8 cellular contexts compared by ENCODE assay signal in the genomic region with DNA sequence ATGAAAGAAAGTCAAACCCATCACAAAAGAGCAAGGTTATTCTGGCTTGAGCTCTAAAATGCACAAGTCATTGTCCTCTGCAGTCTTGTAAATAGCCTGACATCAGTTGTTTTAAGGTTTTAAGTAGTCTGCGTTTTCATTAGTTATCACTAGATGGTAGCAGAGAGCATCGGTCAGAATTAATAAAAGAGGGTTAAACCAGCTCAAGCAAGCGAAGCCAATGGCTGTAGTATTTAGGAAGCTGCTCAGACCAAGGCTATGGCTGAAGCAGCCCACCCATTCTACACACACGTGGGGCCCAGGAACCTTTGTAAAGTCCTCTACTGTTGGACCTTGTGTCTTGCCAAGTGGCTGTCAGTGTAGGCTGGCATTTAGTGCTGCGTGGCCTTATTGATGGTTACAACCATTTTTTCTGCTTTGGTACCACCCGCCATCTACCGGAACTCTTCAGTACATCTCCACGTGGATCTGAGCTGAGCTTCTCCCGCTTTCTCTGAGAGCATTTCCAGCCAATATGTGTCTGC. TPM values are rescaled to one million over a fixed set of nuclear protein-coding genes. Genes with fewer than 3 reads are reported as not detected.
DNase-seq lines count a peak whose midpoint lies in the region; ATAC-seq and TF ChIP-seq lines count a peak whose summit lies in the region.

No MANE protein-coding gene starts in this region.

- peaks cover 7 to 17% (median 9%) of the 10 kb centered on the region in 4 donors for H3K4me1 Mint-ChIP-seq in CD4-positive, alpha-beta memory T cell
- H3K4me1 Mint-ChIP-seq in activated CD8-positive, alpha-beta T cell treated with anti-CD3 and anti-CD28 coated beads, Interleukin-2, amount 10 ng/mL, durations not matched to agents 7 days and 5 days (ENCODE audit: low read depth): peaks cover 7% of the 10 kb centered on the region
- peaks cover 6% of the 10 kb centered on the region for H3K4me1 Mint-ChIP-seq in activated CD4-positive, alpha-beta memory T cell treated with anti-CD3 and anti-CD28 coated beads, Interleukin-2, amount 10 ng/mL, durations not matched to agents 7 days and 5 days

- H3K4me3 ChIP-seq in CD4-positive, alpha-beta memory T cell (ENCODE audit: low read length in 2 of 2): no peak overlapping the region
- no peak overlapping the region for H3K4me3 ChIP-seq in left ventricle myocardium inferior

- ATAC-seq in activated CD8-positive, alpha-beta T cell treated with anti-CD3 and anti-CD28 coated beads, Interleukin-2, amount 10 ng/mL, durations not matched to agents 7 days and 5 days: peak; percentile 42
- peak; percentile 61 for ATAC-seq in sciatic nerve

- no peaks in the 10 kb centered on the region for H3K27me3 ChIP-seq in CD4-positive, alpha-beta memory T cell (ENCODE audit: insufficient read depth, low read length)
- no peaks in the 10 kb centered on the region for H3K27me3 ChIP-seq in left ventricle myocardium inferior (ENCODE audit: low read depth)

- H3K4me3 Mint-ChIP-seq in CD4-positive, alpha-beta memory T cell: no peak overlapping the region
- H3K4me3 Mint-ChIP-seq in activated CD8-positive, alpha-beta T cell treated with anti-CD3 and anti-CD28 coated beads, Interleukin-2, amount 10 ng/mL, durations not matched to agents 7 days and 5 days: no peak overlapping the region
- H3K4me3 Mint-ChIP-seq in activated CD4-positive, alpha-beta memory T cell treated with anti-CD3 and anti-CD28 coated beads, Interleukin-2, amount 10 ng/mL, durations not matched to agents 7 days and 5 days: no peak overlapping the region

- H3K9me3 ChIP-seq in CD4-positive, alpha-beta memory T cell (ENCODE audit: control insufficient read depth in 1 of 2, low read length in 2 of 2): no peaks in the 10 kb centered on the region
- no peaks in the 10 kb centered on the region for H3K9me3 ChIP-seq in left ventricle myocardium inferior (replicated peaks)

- H3K9me3 Mint-ChIP-seq in CD4-positive, alpha-beta memory T cell: peaks cover 0 to 2% (median 0%) of the 10 kb centered on the region in 8 donors
- H3K9me3 Mint-ChIP-seq in activated CD8-positive, alpha-beta T cell treated with anti-CD3 and anti-CD28 coated beads, Interleukin-2, amount 10 ng/mL, durations not matched to agents 7 days and 5 days (ENCODE audit: insufficient read depth): no peaks in the 10 kb centered on the region
- peaks cover 5% of the 10 kb centered on the region for H3K9me3 Mint-ChIP-seq in activated CD4-positive, alpha-beta memory T cell treated with anti-CD3 and anti-CD28 coated beads, Interleukin-2, amount 10 ng/mL, durations not matched to agents 7 days and 5 days

- H3K27me3 Mint-ChIP-seq in CD4-positive, alpha-beta memory T cell: peaks cover 0 to 7% of the 10 kb centered on the region in 2 donors
- H3K27me3 Mint-ChIP-seq in activated CD8-positive, alpha-beta T cell treated with anti-CD3 and anti-CD28 coated beads, Interleukin-2, amount 10 ng/mL, durations not matched to agents 7 days and 5 days (ENCODE audit: low read depth): no peaks in the 10 kb centered on the region
- H3K27me3 Mint-ChIP-seq in activated CD4-positive, alpha-beta memory T cell treated with anti-CD3 and anti-CD28 coated beads, Interleukin-2, amount 10 ng/mL, durations not matched to agents 7 days and 5 days: no peaks in the 10 kb centered on the region

- intact Hi-C loops in CD4-positive, alpha-beta memory T cell (cut with micrococcal nuclease): loop anchor here (1.0 to 2.0 kb wide), 2 partner anchors 63 to 217 kb away; no protein-coding TSS in a partner anchor
- intact Hi-C loops in left ventricle myocardium inferior (cut with micrococcal nuclease) (no loop called here), sciatic nerve (cut with DNase I) (no loop called here)

- TF ChIP-seq CTCF in left ventricle myocardium inferior (IDR thresholded peaks at IDR 0.05; ENCODE audit: borderline replicate concordance): peak; percentile 78

- no peaks in the 10 kb centered on the region for H3K36me3 ChIP-seq in CD4-positive, alpha-beta memory T cell (ENCODE audit: insufficient read depth, low read length)
- no peaks in the 10 kb centered on the region for H3K36me3 ChIP-seq in left ventricle myocardium inferior

- DNase-seq in CD4-positive, alpha-beta memory T cell: peak in 4 of 5 donors; percentile 20 to 38 (median 27)
- DNase-seq in H4 (ENCODE audit: low spot score) (peak; percentile 59), NCI-H2196 treated with DMSO at 0.1 percent for 48 hours (lab: John Stamatoyannopoulos, UW; ENCODE audit: unreplicated experiment) (peak; percentile 76), left ventricle myocardium inferior (no peak), sciatic nerve (ENCODE audit: low spot score) (no peak), NK-92 (lab: John Stamatoyannopoulos, UW; ENCODE audit: unreplicated experiment) (no peak)
- no peak for DNase-seq in activated CD8-positive, alpha-beta T cell treated with anti-CD3 and anti-CD28 coated beads, Interleukin-2, amount 10 ng/mL, durations not matched to agents 7 days and 5 days
- DNase-seq in activated CD4-positive, alpha-beta memory T cell treated with anti-CD3 and anti-CD28 coated beads, Interleukin-2, amount 10 ng/mL, durations not matched to agents 7 days and 5 days: no peak

- H3K27ac Mint-ChIP-seq in CD4-positive, alpha-beta memory T cell: peak overlapping the region in 4 of 7 donors; percentile 2 to 38 (median 32)
- H3K27ac Mint-ChIP-seq in activated CD8-positive, alpha-beta T cell treated with anti-CD3 and anti-CD28 coated beads, Interleukin-2, amount 10 ng/mL, durations not matched to agents 7 days and 5 days: no peak overlapping the region
- no peak overlapping the region for H3K27ac Mint-ChIP-seq in activated CD4-positive, alpha-beta memory T cell treated with anti-CD3 and anti-CD28 coated beads, Interleukin-2, amount 10 ng/mL, durations not matched to agents 7 days and 5 days

- H3K4me1 ChIP-seq in CD4-positive, alpha-beta memory T cell (ENCODE audit: insufficient read depth, low read length): peaks cover 4% of the 10 kb centered on the region
- no peaks in the 10 kb centered on the region for H3K4me1 ChIP-seq in left ventricle myocardium inferior

- POLR2A ChIA-PET in CD4-positive, alpha-beta memory T cell (lab: Charles Lee; ENCODE audit: partially characterized antibody): interaction anchor here (1.0 to 2.2 kb wide), 3 partner anchors 64 to 174 kb away, joined by 3 to 5 read pairs (median 4); no protein-coding TSS in a partner anchor
- POLR2A ChIA-PET in activated CD8-positive, alpha-beta T cell treated with anti-CD3 and anti-CD28 coated beads, Interleukin-2, amount 10 ng/mL, durations not matched to agents 7 days and 5 days (lab: Charles Lee): interaction anchor here (0.6 kb wide), 2 partner anchors 18 to 430 kb away, joined by 3 read pairs; no protein-coding TSS in a partner anchor
- POLR2A ChIA-PET in activated CD4-positive, alpha-beta memory T cell treated with anti-CD3 and anti-CD28 coated beads, Interleukin-2, amount 10 ng/mL, durations not matched to agents 7 days and 5 days (lab: Charles Lee): interaction anchor here (1.0 to 2.3 kb wide), 3 partner anchors 13 to 63 kb away, joined by 3 to 9 read pairs (median 3); partner anchors contain the start of genes ZNF555 and ZNF57

- CTCF ChIA-PET in CD4-positive, alpha-beta memory T cell (lab: Charles Lee; ENCODE audit: partially characterized antibody): interaction anchor here (0.5 to 4.0 kb wide), 13 partner anchors 10 to 922 kb away, joined by 3 to 20 read pairs (median 4); partner anchors contain the start of gene ZNF57
- CTCF ChIA-PET in activated CD8-positive, alpha-beta T cell treated with anti-CD3 and anti-CD28 coated beads, Interleukin-2, amount 10 ng/mL, durations not matched to agents 7 days and 5 days (lab: Charles Lee): interaction anchor here (0.6 to 2.6 kb wide), 20 partner anchors 9 to 384 kb away, joined by 3 to 23 read pairs (median 4); partner anchors contain the start of genes ZNF555, ZNF556, ZNF57 and ZNF77
- CTCF ChIA-PET in activated CD4-positive, alpha-beta memory T cell treated with anti-CD3 and anti-CD28 coated beads, Interleukin-2, amount 10 ng/mL, durations not matched to agents 7 days and 5 days (lab: Charles Lee): interaction anchor here (0.6 to 2.1 kb wide), 7 partner anchors 11 to 245 kb away, joined by 3 to 16 read pairs (median 5); partner anchors contain the start of gene ZNF57

- H3K27ac ChIP-seq in CD4-positive, alpha-beta memory T cell (ENCODE audit: low read depth, low read length): no peak overlapping the region
- H3K27ac ChIP-seq in left ventricle myocardium inferior (replicated peaks): no peak overlapping the region

- H3K36me3 Mint-ChIP-seq in CD4-positive, alpha-beta memory T cell: no peaks in the 10 kb centered on the region
- no peaks in the 10 kb centered on the region for H3K36me3 Mint-ChIP-seq in activated CD8-positive, alpha-beta T cell treated with anti-CD3 and anti-CD28 coated beads, Interleukin-2, amount 10 ng/mL, durations not matched to agents 7 days and 5 days (ENCODE audit: low read depth)
- peaks cover 2% of the 10 kb centered on the region for H3K36me3 Mint-ChIP-seq in activated CD4-positive, alpha-beta memory T cell treated with anti-CD3 and anti-CD28 coated beads, Interleukin-2, amount 10 ng/mL, durations not matched to agents 7 days and 5 days (ENCODE audit: low read depth)

RNA-seq across cellular contexts. Expression of gene ZNF57, which starts 13.3 kb away (rescaled TPM):
- 1 to 10 TPM; 4.2 to 4.7 TPM for total RNA-seq in CD4-positive, alpha-beta memory T cell
- polyA plus RNA-seq in CD4-positive, alpha-beta memory T cell: 1 to 10 TPM; 2.1 to 4.1 TPM
- 3.4 and 7.3 TPM in 2 replicates for total RNA-seq in H4 (2014; rRNA removed; shearing (Covaris generic))
- total RNA-seq in activated CD8-positive, alpha-beta T cell treated with anti-CD3 and anti-CD28 coated beads, Interleukin-2, amount 10 ng/mL, durations not matched to agents 7 days and 5 days: 1 to 10 TPM; 4.0 to 4.5 TPM
- total RNA-seq in left ventricle myocardium inferior (3.2 TPM), sciatic nerve (3.1 TPM)
- 1 to 10 TPM; 3.1 to 3.7 TPM for total RNA-seq in activated CD4-positive, alpha-beta memory T cell treated with anti-CD3 and anti-CD28 coated beads, Interleukin-2, amount 10 ng/mL, durations not matched to agents 7 days and 5 days

RNA-seq across cellular contexts. Expression of gene ZNF556, which starts 20.3 kb away (rescaled TPM):
- total RNA-seq in CD4-positive, alpha-beta memory T cell: not detected
- polyA plus RNA-seq in CD4-positive, alpha-beta memory T cell: not detected
- total RNA-seq in H4 (2014; rRNA removed; shearing (Covaris generic)): not detected in 2 replicates
- total RNA-seq in activated CD8-positive, alpha-beta T cell treated with anti-CD3 and anti-CD28 coated beads, Interleukin-2, amount 10 ng/mL, durations not matched to agents 7 days and 5 days: not detected
- total RNA-seq in left ventricle myocardium inferior (not detected), sciatic nerve (0.80 TPM)
- not detected for total RNA-seq in activated CD4-positive, alpha-beta memory T cell treated with anti-CD3 and anti-CD28 coated beads, Interleukin-2, amount 10 ng/mL, durations not matched to agents 7 days and 5 days

RNA-seq across cellular contexts. Expression of gene ZNF555, which starts 46.2 kb away (rescaled TPM):
- 10 to 100 TPM; 11.0 to 11.5 TPM for total RNA-seq in CD4-positive, alpha-beta memory T cell
- 1 to 10 TPM; 2.2 to 5.1 TPM for polyA plus RNA-seq in CD4-positive, alpha-beta memory T cell
- total RNA-seq in H4 (2014; rRNA removed; shearing (Covaris generic)): 3.0 and 4.8 TPM in 2 replicates
- total RNA-seq in activated CD8-positive, alpha-beta T cell treated with anti-CD3 and anti-CD28 coated beads, Interleukin-2, amount 10 ng/mL, durations not matched to agents 7 days and 5 days: 1 to 10 TPM; 1.9 to 2.6 TPM
- total RNA-seq in left ventricle myocardium inferior: 8.9 TPM
- 10.3 TPM for total RNA-seq in sciatic nerve
- total RNA-seq in activated CD4-positive, alpha-beta memory T cell treated with anti-CD3 and anti-CD28 coated beads, Interleukin-2, amount 10 ng/mL, durations not matched to agents 7 days and 5 days: 1 to 10 TPM; 2.7 to 2.9 TPM

RNA-seq across cellular contexts. Expression of gene ZNF77, which starts 57.3 kb away (rescaled TPM):
- total RNA-seq in CD4-positive, alpha-beta memory T cell: 1 to 10 TPM; 5.8 to 6.4 TPM
- polyA plus RNA-seq in CD4-positive, alpha-beta memory T cell: 1 to 10 TPM in 1 of 2 donors, under 1 TPM in 1; 0.21 to 2.4 TPM
- 3.7 and 4.0 TPM in 2 replicates for total RNA-seq in H4 (2014; rRNA removed; shearing (Covaris generic))
- total RNA-seq in activated CD8-positive, alpha-beta T cell treated with anti-CD3 and anti-CD28 coated beads, Interleukin-2, amount 10 ng/mL, durations not matched to agents 7 days and 5 days: 1 to 10 TPM; 3.7 to 4.3 TPM
- total RNA-seq in left ventricle myocardium inferior: 1.6 TPM
- 6.1 TPM for total RNA-seq in sciatic nerve
- 1 to 10 TPM; 4.0 to 4.2 TPM for total RNA-seq in activated CD4-positive, alpha-beta memory T cell treated with anti-CD3 and anti-CD28 coated beads, Interleukin-2, amount 10 ng/mL, durations not matched to agents 7 days and 5 days

Comparison
In these comparisons a context has a peak if more than half of its experiments do, and no peak if none do; other contexts are left out.
1. DNase-seq: peak in CD4-positive, alpha-beta memory T cell (4 of 5), H4 (single experiment) and NCI-H2196 treated with DMSO at 0.1 percent for 48 hours (single experiment); none in activated CD8-positive, alpha-beta T cell treated with anti-CD3 and anti-CD28 coated beads, Interleukin-2, amount 10 ng/mL, durations not matched to agents 7 days and 5 days (single experiment), left ventricle myocardium inferior (single experiment), sciatic nerve (single experiment), activated CD4-positive, alpha-beta memory T cell treated with anti-CD3 and anti-CD28 coated beads, Interleukin-2, amount 10 ng/mL, durations not matched to agents 7 days and 5 days (single experiment) and NK-92 (single experiment).
2. H3K27ac Mint-ChIP-seq: peak in CD4-positive, alpha-beta memory T cell (4 of 7); none in activated CD8-positive, alpha-beta T cell treated with anti-CD3 and anti-CD28 coated beads, Interleukin-2, amount 10 ng/mL, durations not matched to agents 7 days and 5 days (single experiment) and activated CD4-positive, alpha-beta memory T cell treated with anti-CD3 and anti-CD28 coated beads, Interleukin-2, amount 10 ng/mL, durations not matched to agents 7 days and 5 days (single experiment).